Comparison of ENCODE assay signal across 8 cellular contexts in the genomic region with DNA sequence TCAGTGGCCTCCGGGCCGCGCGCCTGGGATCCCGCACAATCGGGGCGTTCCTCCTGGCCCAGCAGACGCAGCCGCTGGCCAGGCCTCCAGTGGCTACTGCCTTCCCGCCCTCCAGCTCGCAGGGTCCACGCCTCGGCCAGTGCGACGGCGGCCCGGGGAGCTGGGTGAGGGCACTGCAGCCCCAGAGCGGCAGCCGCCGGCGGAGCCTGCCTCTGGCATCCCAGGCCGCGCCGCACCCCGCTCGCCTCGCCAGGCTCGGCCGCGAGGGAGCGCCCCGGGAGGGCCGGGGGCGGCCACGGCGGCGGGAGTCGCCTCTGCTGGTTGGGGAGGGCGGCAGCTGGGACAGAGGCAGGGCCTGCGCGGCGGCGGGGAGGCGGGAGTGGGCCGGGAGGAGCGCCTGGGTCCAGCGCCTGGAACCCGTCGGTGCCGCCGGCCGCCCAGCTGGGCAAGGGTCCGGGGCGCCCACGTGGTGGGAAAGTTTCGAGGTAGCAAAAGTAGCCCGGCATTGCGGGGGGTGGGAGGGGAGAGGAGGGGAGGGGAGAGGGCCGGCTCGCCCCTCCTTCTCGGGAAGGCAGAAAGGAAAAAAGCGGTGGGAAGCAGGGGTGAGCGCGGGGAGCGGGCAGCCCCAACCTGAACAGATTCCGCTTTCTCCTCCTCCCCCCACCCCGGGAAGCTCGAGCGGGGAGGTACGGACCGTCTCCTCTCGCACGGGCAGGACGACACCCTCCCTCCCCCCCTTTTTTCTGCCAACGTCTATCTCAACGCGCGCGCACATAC. TPM values are rescaled to one million over a fixed set of nuclear protein-coding genes. Genes with fewer than 3 reads are reported as not detected.
DNase-seq lines count a peak whose midpoint lies in the region; ATAC-seq and TF ChIP-seq lines count a peak whose summit lies in the region.

No MANE protein-coding gene starts in this region.

- peak overlapping the region; percentile 79 for H3K4me2 ChIP-seq in osteoblast (ENCODE audit: insufficient read depth, low read length)

- no peak overlapping the region for H2AFZ ChIP-seq in osteoblast (ENCODE audit: low read length)

- H3K4me1 ChIP-seq in osteoblast (ENCODE audit: insufficient read depth, low read length), result peaks cover 15% of the 10 kb centered on the region

- ATAC-seq in esophagus mucosa (peak; percentile 30), HG03460 (IDR thresholded peaks at IDR 0.05; ENCODE audit: unreplicated experiment) (no peak), GM21390 (IDR thresholded peaks at IDR 0.05; ENCODE audit: unreplicated experiment) (no peak), HG02763 (IDR thresholded peaks at IDR 0.05; ENCODE audit: unreplicated experiment) (no peak)

- H3K79me2 ChIP-seq in osteoblast (ENCODE audit: insufficient read depth, low read length), result no peaks in the 10 kb centered on the region

- DNase-seq in DMS53 (lab: John Stamatoyannopoulos, UW) (peak; percentile 79), NCI-H526 treated with DMSO at 0.1 percent for 48 hours (lab: John Stamatoyannopoulos, UW) (peak; percentile 49), osteoblast (ENCODE audit: insufficient read length, low spot score, missing footprints) (peak; percentile 93), NOMO-1 treated with dmso at 0.1 percent for 144 hours (lab: John Stamatoyannopoulos, UW; ENCODE audit: unreplicated experiment) (no peak)

- no peak for TF ChIP-seq CTCF in osteoblast (IDR thresholded peaks at IDR 0.05; ENCODE audit: extremely low read depth, low read depth, low read length)

- H3K36me3 ChIP-seq in osteoblast (ENCODE audit: insufficient read depth, low read length), result no peaks in the 10 kb centered on the region

- H4K20me1 ChIP-seq in osteoblast (ENCODE audit: insufficient read depth, low read length), result peaks cover 4% of the 10 kb centered on the region

- no peak overlapping the region for H3K27ac ChIP-seq in osteoblast (ENCODE audit: low read depth, low read length)

- peak overlapping the region; percentile 63 for H3K4me3 ChIP-seq in osteoblast (ENCODE audit: insufficient read depth, low read length)

- peaks cover 39% of the 10 kb centered on the region for H3K27me3 ChIP-seq in osteoblast (ENCODE audit: insufficient read depth, low read length)

- H3K9me3 ChIP-seq in osteoblast (ENCODE audit: low read depth, low read length), result no peaks in the 10 kb centered on the region

RNA-seq across cellular contexts. Expression of a gene that starts 1.5 kb away (rescaled TPM):
- total RNA-seq in esophagus mucosa (0.72 TPM), osteoblast (under 0.01 and 0.29 TPM in 2 replicates)
